Comparison of ENCODE assay signal across 8 cellular contexts in the genomic region with DNA sequence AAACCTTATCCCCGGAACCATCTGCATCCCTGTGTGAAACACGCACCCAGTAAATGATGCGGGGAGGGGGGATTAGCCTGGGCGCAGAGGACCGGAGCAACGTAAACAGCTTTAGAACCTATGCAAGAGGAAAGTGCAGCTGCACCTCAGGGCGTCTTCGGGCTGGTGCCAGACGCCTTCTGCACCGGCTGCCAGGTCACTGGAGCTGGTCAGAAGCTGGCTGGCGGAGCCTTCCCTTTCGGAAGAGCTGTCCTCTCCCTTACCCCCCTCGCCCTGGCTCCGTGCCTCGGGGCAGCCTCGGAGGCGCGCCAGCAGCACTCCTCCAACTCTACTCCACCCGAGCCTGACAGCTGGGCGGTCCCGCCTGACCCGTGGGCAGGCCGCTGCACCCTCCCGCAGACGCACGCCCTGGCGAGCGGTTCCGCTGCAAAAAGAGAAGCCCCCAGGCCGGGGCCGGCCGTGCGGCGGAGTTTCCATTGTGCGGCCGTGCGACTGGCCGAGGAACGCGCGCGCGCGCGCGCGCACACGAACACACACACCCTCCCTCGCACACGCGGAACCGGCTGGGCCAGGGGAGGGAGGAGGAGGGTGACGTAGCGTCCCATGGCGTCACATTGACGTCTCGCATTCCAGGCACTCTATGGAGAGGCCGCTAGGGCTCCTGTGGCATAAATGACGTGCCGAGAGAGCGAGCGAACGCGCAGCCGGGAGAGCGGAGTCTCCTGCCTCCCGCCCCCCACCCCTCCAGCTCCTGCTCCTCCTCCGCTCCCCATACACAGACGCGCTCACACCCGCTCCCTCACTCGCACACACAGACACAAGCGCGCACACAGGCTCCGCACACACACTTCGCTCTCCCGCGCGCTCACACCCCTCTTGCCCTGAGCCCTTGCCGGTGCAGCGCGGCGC. TPM values are rescaled to one million over a fixed set of nuclear protein-coding genes. Genes with fewer than 3 reads are reported as not detected.
DNase-seq lines count a peak whose midpoint lies in the region; TF ChIP-seq lines count a peak whose summit lies in the region.

Gene NR4A3, plus strand, starts transcription at position 699 of the 909 bp plus-strand sequence. CDS start 6,158 bp downstream, outside the sequence.

- H2AFZ ChIP-seq in Loucy (ENCODE audit: low read length), result peak within 1 kb of the TSS; percentile 76

- H3K79me2 ChIP-seq in Loucy (ENCODE audit: insufficient read depth, low read length), result no peaks in the 10 kb centered on the region; the same call in 1 of the 2 replicates

- H3K9me3 Mint-ChIP-seq in nephron progenitor cell, result no peaks in the 10 kb centered on the region
- no peaks in the 10 kb centered on the region for H3K9me3 Mint-ChIP-seq in stimulated activated naive CD8-positive, alpha-beta T cell treated with anti-CD3 and anti-CD28 coated beads, Interleukin-15, Interleukin-2, amounts not matched to agents 100 ng/mL and 50 ng/mL, for 24 hours

- H3F3A ChIP-seq in Loucy (ENCODE audit: low read depth), result peaks cover 9% of the 10 kb centered on the region; the same call in 1 of the 2 replicates

- DNase-seq in EH (ENCODE audit: low read depth), result peak; percentile 98
- peak; percentile 96 for DNase-seq in H4 (ENCODE audit: low spot score)
- peak; percentile 75 for DNase-seq in activated effector memory CD4-positive, alpha-beta T cell treated with Interleukin-2 at 50 U/mL for 16 hours
- peak; percentile 98 for DNase-seq in fibroblast of the aortic adventitia (ENCODE audit: low read depth)
- DNase-seq in nephron progenitor cell, result peak; percentile 87

- peaks cover 64% of the 10 kb centered on the region for H3K27me3 Mint-ChIP-seq in nephron progenitor cell (ENCODE audit: low read depth, poor library complexity)
- H3K27me3 Mint-ChIP-seq in stimulated activated naive CD8-positive, alpha-beta T cell treated with anti-CD3 and anti-CD28 coated beads, Interleukin-15, Interleukin-2, amounts not matched to agents 100 ng/mL and 50 ng/mL, for 24 hours, result peaks cover 3% of the 10 kb centered on the region

- H3K36me3 Mint-ChIP-seq in nephron progenitor cell (ENCODE audit: low read depth), result no peaks in the 10 kb centered on the region
- H3K36me3 Mint-ChIP-seq in stimulated activated naive CD8-positive, alpha-beta T cell treated with anti-CD3 and anti-CD28 coated beads, Interleukin-15, Interleukin-2, amounts not matched to agents 100 ng/mL and 50 ng/mL, for 24 hours (ENCODE audit: low read depth), result peaks cover 40% of the 10 kb centered on the region

- peak within 1 kb of the TSS; percentile 92 for H3K4me3 Mint-ChIP-seq in nephron progenitor cell
- peak within 1 kb of the TSS; percentile 100 for H3K4me3 Mint-ChIP-seq in stimulated activated naive CD8-positive, alpha-beta T cell treated with anti-CD3 and anti-CD28 coated beads, Interleukin-15, Interleukin-2, amounts not matched to agents 100 ng/mL and 50 ng/mL, for 24 hours

- peak within 1 kb of the TSS; percentile 71 for H3K9ac ChIP-seq in Loucy (ENCODE audit: low read depth, low read length, poor library complexity, severe bottlenecking)

- peaks cover 42% of the 10 kb centered on the region for H3K4me1 ChIP-seq in Loucy (ENCODE audit: insufficient read depth, low read length, poor library complexity, severe bottlenecking)

- H3K9me2 ChIP-seq in Loucy (replicated peaks; ENCODE audit: low read depth, low read length), result no peaks in the 10 kb centered on the region

- H3K27me3 ChIP-seq in Loucy (ENCODE audit: insufficient read depth, low read length, poor library complexity, severe bottlenecking), result peaks cover 4% of the 10 kb centered on the region

- peak within 1 kb of the TSS; percentile 77 for H3K4me3 ChIP-seq in Loucy (ENCODE audit: low read length, poor library complexity, severe bottlenecking)
- H3K4me3 ChIP-seq in fibroblast of the aortic adventitia (ENCODE audit: low read depth, low read length), result peak within 1 kb of the TSS; percentile 90

- H4K20me1 ChIP-seq in Loucy (ENCODE audit: insufficient read depth, low read length, poor library complexity, severe bottlenecking), result no peaks in the 10 kb centered on the region

- no peaks in the 10 kb centered on the region for H3K9me3 ChIP-seq in Loucy (ENCODE audit: insufficient read depth, low read depth, low read length)

- H3K4me1 Mint-ChIP-seq in nephron progenitor cell, result peaks cover 72% of the 10 kb centered on the region
- H3K4me1 Mint-ChIP-seq in stimulated activated naive CD8-positive, alpha-beta T cell treated with anti-CD3 and anti-CD28 coated beads, Interleukin-15, Interleukin-2, amounts not matched to agents 100 ng/mL and 50 ng/mL, for 24 hours (ENCODE audit: low read depth), result peaks cover 67% of the 10 kb centered on the region

- H3K27ac Mint-ChIP-seq in nephron progenitor cell, result peak within 1 kb of the TSS; percentile 91
- peak within 1 kb of the TSS; percentile 99 for H3K27ac Mint-ChIP-seq in stimulated activated naive CD8-positive, alpha-beta T cell treated with anti-CD3 and anti-CD28 coated beads, Interleukin-15, Interleukin-2, amounts not matched to agents 100 ng/mL and 50 ng/mL, for 24 hours

- TF ChIP-seq CTCF in Loucy (conservative IDR thresholded peaks at IDR 0.05; ENCODE audit: low read length), result no peak
- TF ChIP-seq CTCF in fibroblast of the aortic adventitia (IDR thresholded peaks at IDR 0.05; ENCODE audit: insufficient read depth, low read length), result peak; percentile 38
- no peak for TF ChIP-seq CTCF in nephron progenitor cell (IDR thresholded peaks at IDR 0.05)

- peak; percentile 64 for TF ChIP-seq POLR2A in Raji (IDR thresholded peaks at IDR 0.05; ENCODE audit: insufficient read depth, low read depth, low read length)

- H3K4me2 ChIP-seq in Loucy (ENCODE audit: low read depth, low read length, poor library complexity, severe bottlenecking), result peak within 1 kb of the TSS; percentile 93

- no peaks in the 10 kb centered on the region for H3K36me3 ChIP-seq in Loucy (ENCODE audit: insufficient read depth, low read length)

RNA-seq across cellular contexts. Expression of gene NR4A3, which starts in this region (rescaled TPM):
- 0.06 and 0.08 TPM in 2 replicates for total RNA-seq in H4 (2014; rRNA removed; shearing (Covaris generic))
- total RNA-seq in fibroblast of the aortic adventitia (ENCODE audit: low replicate concordance), result 1.1 and 1.5 TPM in 2 replicates

Comparison
In these comparisons a context has a peak if more than half of its experiments do, and no peak if none do; other contexts are left out.
1. Peak in every context shown above with its lines: DNase-seq and H3K4me3 ChIP-seq.
2. Peak in DNase-seq in H4; RNA of the gene not detected or under 1 TPM.